8 cellular contexts compared by ENCODE assay signal in genomic region chr12:67268335-67268895, GRCh38. TPM values are rescaled to one million over a fixed set of nuclear protein-coding genes. Genes with fewer than 3 reads are reported as not detected.
DNase-seq lines count a peak whose midpoint lies in the region; ATAC-seq and TF ChIP-seq lines count a peak whose summit lies in the region.

No MANE protein-coding gene starts in this region.

- H3K27ac Mint-ChIP-seq in activated T-helper 2 cell treated with anti-CD3 and anti-CD28 coated beads, Interferon-gamma antibody, Interleukin-2, Interleukin-4, amounts not matched to agents 10 μg/mL and 5 μg/mL and 100 μg/mL, durations not matched to agents 14 hours and 24 hours and 36 hours = peak overlapping the region; percentile 99

- DNase-seq in DMS53 treated with DMSO at 0.1 percent for 48 hours (lab: John Stamatoyannopoulos, UW; ENCODE audit: unreplicated experiment) (peak; percentile 100), HuH-7.5 (ENCODE audit: low spot score) (peak; percentile 92), RPMI8226 (peak; percentile 96), fibroblast of the conjunctiva (ENCODE audit: low read depth) (peak; percentile 98), stomach (peak; percentile 87)
- DNase-seq in activated T-helper 2 cell treated with anti-CD3 and anti-CD28 coated beads, Interferon-gamma antibody, Interleukin-2, Interleukin-4, amounts not matched to agents 10 μg/mL and 5 μg/mL and 100 μg/mL, durations not matched to agents 14 hours and 24 hours and 36 hours (ENCODE audit: low spot score) = peak; percentile 86

- no peaks in the 10 kb centered on the region for H3K36me3 ChIP-seq in neural cell (ENCODE audit: insufficient read depth, low read length)
- no peaks in the 10 kb centered on the region for H3K36me3 ChIP-seq in stomach

- H3K4me1 ChIP-seq in stomach = peaks cover 14 to 42% (median 27%) of the 10 kb centered on the region in 4 donors

- H3K27me3 ChIP-seq in neural cell (ENCODE audit: insufficient read depth, low read depth, low read length) = no peaks in the 10 kb centered on the region
- no peaks in the 10 kb centered on the region for H3K27me3 ChIP-seq in stomach

- H3K4me2 ChIP-seq in neural cell (ENCODE audit: low read length) = peak overlapping the region; percentile 66

- no peak for TF ChIP-seq EP300 in neural cell (conservative IDR thresholded peaks at IDR 0.05; ENCODE audit: poor library complexity, severe bottlenecking)
- no peak for TF ChIP-seq EP300 in stomach (IDR thresholded peaks at IDR 0.05)

- H2AFZ ChIP-seq in neural cell (ENCODE audit: low read depth, low read length) = peak overlapping the region; percentile 90

- no peak for TF ChIP-seq POLR2A in stomach (IDR thresholded peaks at IDR 0.05)

- H3K27ac ChIP-seq in neural cell (ENCODE audit: low read length) = peak overlapping the region; percentile 96
- H3K27ac ChIP-seq in stomach = peak overlapping the region; percentile 81 to 99 (median 99)

- no peaks in the 10 kb centered on the region for H3K27me3 Mint-ChIP-seq in activated T-helper 2 cell treated with anti-CD3 and anti-CD28 coated beads, Interferon-gamma antibody, Interleukin-2, Interleukin-4, amounts not matched to agents 10 μg/mL and 5 μg/mL and 100 μg/mL, durations not matched to agents 14 hours and 24 hours and 36 hours (ENCODE audit: low read depth)

- intact Hi-C loops in activated T-helper 2 cell treated with anti-CD3 and anti-CD28 coated beads, Interferon-gamma antibody, Interleukin-2, Interleukin-4, amounts not matched to agents 10 μg/mL and 5 μg/mL and 100 μg/mL, durations not matched to agents 14 hours and 24 hours and 36 hours (cut with micrococcal nuclease) = loop anchor here (2.0 kb wide), 4 partner anchors 380 to 1540 kb away; partner anchors contain the start of genes DYRK2, HELB and MDM2
- intact Hi-C loops in stomach (cut with DNase I; ENCODE audit: low total_unique reads) = no loop called here

- TF ChIP-seq CTCF in neural cell (IDR thresholded peaks at IDR 0.05; ENCODE audit: poor library complexity, severe bottlenecking) (no peak), stomach (IDR thresholded peaks at IDR 0.05) (no peak)

- H3K9me2 ChIP-seq in neural cell (ENCODE audit: insufficient read depth, low read length) = no peaks in the 10 kb centered on the region

- H3K79me2 ChIP-seq in neural cell (replicated peaks; ENCODE audit: insufficient read depth, low read length) = peaks cover 32% of the 10 kb centered on the region

- peaks cover 8% of the 10 kb centered on the region for H4K20me1 ChIP-seq in neural cell (ENCODE audit: insufficient read depth)

- peak overlapping the region; percentile 89 for H3K4me3 Mint-ChIP-seq in activated T-helper 2 cell treated with anti-CD3 and anti-CD28 coated beads, Interferon-gamma antibody, Interleukin-2, Interleukin-4, amounts not matched to agents 10 μg/mL and 5 μg/mL and 100 μg/mL, durations not matched to agents 14 hours and 24 hours and 36 hours (ENCODE audit: low read depth)

- peaks cover 12% of the 10 kb centered on the region for H3F3A ChIP-seq in neural cell (ENCODE audit: insufficient read depth, low read length, poor library complexity, severe bottlenecking)

- peak overlapping the region; percentile 85 for H3K4me3 ChIP-seq in neural cell (ENCODE audit: low read length)
- peak overlapping the region; percentile 85 to 94 (median 87) for H3K4me3 ChIP-seq in stomach

- H3K9me3 Mint-ChIP-seq in activated T-helper 2 cell treated with anti-CD3 and anti-CD28 coated beads, Interferon-gamma antibody, Interleukin-2, Interleukin-4, amounts not matched to agents 10 μg/mL and 5 μg/mL and 100 μg/mL, durations not matched to agents 14 hours and 24 hours and 36 hours = no peaks in the 10 kb centered on the region

- 2 to 3% (median 3%) methylated on average over 19 of the region's 19 CpGs for WGBS in stomach, 5 donors

- peak; percentile 55 for TF ChIP-seq RAD21 in neural cell (conservative IDR thresholded peaks at IDR 0.05)

- peak overlapping the region; percentile 97 for H3K9ac ChIP-seq in neural cell (ENCODE audit: low read length)

- H3K9me3 ChIP-seq in neural cell (ENCODE audit: low read length) (no peaks in the 10 kb centered on the region), stomach (no peaks in the 10 kb centered on the region)

- peak; percentile 75 for ATAC-seq in GM21526 (IDR thresholded peaks at IDR 0.05; ENCODE audit: low FRiP score, unreplicated experiment)

- H3K36me3 Mint-ChIP-seq in activated T-helper 2 cell treated with anti-CD3 and anti-CD28 coated beads, Interferon-gamma antibody, Interleukin-2, Interleukin-4, amounts not matched to agents 10 μg/mL and 5 μg/mL and 100 μg/mL, durations not matched to agents 14 hours and 24 hours and 36 hours (ENCODE audit: low read depth) = peaks cover 17% of the 10 kb centered on the region

- H3K4me1 Mint-ChIP-seq in activated T-helper 2 cell treated with anti-CD3 and anti-CD28 coated beads, Interferon-gamma antibody, Interleukin-2, Interleukin-4, amounts not matched to agents 10 μg/mL and 5 μg/mL and 100 μg/mL, durations not matched to agents 14 hours and 24 hours and 36 hours (ENCODE audit: low read depth) = peaks cover 28% of the 10 kb centered on the region

TF ChIP-seq in neural cell, 6 proteins besides CTCF, POLR2A, EP300 and RAD21:
- TF ChIP-seq POLR2AphosphoS5 (IDR thresholded peaks at IDR 0.05) (no peak), MXI1 (conservative IDR thresholded peaks at IDR 0.05; ENCODE audit: poor library complexity, severe bottlenecking) (no peak), REST (IDR thresholded peaks at IDR 0.05; ENCODE audit: borderline replicate concordance) (peak; percentile 61), EZH2 (IDR thresholded peaks at IDR 0.05; ENCODE audit: borderline replicate concordance, insufficient read depth, low read length, poor library complexity, severe bottlenecking) (no peak), TAF1 (IDR thresholded peaks at IDR 0.05; ENCODE audit: low read depth) (peak; percentile 52), SMC3 (conservative IDR thresholded peaks at IDR 0.05; ENCODE audit: poor library complexity) (peak; percentile 58)
TF ChIP-seq in neural cell: peak in this region for 3.

RNA-seq across cellular contexts. Expression of gene CAND1, which starts 0.7 kb away (rescaled TPM):
- 197 and 198 TPM in 2 replicates for total RNA-seq in activated T-helper 2 cell treated with anti-CD3 and anti-CD28 coated beads, Interferon-gamma antibody, Interleukin-2, Interleukin-4, amounts not matched to agents 10 μg/mL and 5 μg/mL and 100 μg/mL, durations not matched to agents 14 hours and 24 hours and 36 hours
- 132 and 137 TPM in 2 replicates for polyA plus RNA-seq in neural cell
- polyA minus RNA-seq in neural cell = 322 and 349 TPM in 2 replicates
- total RNA-seq in stomach = 100 to 1,000 TPM in 2 of 5 donors, 10 to 100 TPM in 3; 29.2 to 175 (median 46.0) TPM
- polyA plus RNA-seq in stomach = 10 to 100 TPM; 11.6 to 16.6 (median 16.1) TPM

Comparison
In these comparisons a context has a peak if more than half of its experiments do, and no peak if none do; other contexts are left out.
1. Peak in every context shown above with its lines: DNase-seq, ATAC-seq, H3K4me3 ChIP-seq and H3K27ac ChIP-seq.